In genomic region chr12:46388427-46388992, GRCh38 we compare ENCODE assay signal across 1 cellular context.
TF ChIP-seq lines count a peak whose summit lies in the region.

No MANE protein-coding gene starts in this region.

TF ChIP-seq in GM12878, 131 proteins besides CTCF, POLR2A, EP300 and RAD21 (continued from another document):
- TF ChIP-seq, protein P1, sequence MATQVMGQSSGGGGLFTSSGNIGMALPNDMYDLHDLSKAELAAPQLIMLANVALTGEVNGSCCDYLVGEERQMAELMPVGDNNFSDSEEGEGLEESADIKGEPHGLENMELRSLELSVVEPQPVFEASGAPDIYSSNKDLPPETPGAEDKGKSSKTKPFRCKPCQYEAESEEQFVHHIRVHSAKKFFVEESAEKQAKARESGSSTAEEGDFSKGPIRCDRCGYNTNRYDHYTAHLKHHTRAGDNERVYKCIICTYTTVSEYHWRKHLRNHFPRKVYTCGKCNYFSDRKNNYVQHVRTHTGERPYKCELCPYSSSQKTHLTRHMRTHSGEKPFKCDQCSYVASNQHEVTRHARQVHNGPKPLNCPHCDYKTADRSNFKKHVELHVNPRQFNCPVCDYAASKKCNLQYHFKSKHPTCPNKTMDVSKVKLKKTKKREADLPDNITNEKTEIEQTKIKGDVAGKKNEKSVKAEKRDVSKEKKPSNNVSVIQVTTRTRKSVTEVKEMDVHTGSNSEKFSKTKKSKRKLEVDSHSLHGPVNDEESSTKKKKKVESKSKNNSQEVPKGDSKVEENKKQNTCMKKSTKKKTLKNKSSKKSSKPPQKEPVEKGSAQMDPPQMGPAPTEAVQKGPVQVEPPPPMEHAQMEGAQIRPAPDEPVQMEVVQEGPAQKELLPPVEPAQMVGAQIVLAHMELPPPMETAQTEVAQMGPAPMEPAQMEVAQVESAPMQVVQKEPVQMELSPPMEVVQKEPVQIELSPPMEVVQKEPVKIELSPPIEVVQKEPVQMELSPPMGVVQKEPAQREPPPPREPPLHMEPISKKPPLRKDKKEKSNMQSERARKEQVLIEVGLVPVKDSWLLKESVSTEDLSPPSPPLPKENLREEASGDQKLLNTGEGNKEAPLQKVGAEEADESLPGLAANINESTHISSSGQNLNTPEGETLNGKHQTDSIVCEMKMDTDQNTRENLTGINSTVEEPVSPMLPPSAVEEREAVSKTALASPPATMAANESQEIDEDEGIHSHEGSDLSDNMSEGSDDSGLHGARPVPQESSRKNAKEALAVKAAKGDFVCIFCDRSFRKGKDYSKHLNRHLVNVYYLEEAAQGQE (IDR thresholded peaks at IDR 0.05; ENCODE audit: low read depth, low read length) = no peak
- TF ChIP-seq ZNF24 (IDR thresholded peaks at IDR 0.05) = peak; percentile 97
- TF ChIP-seq MTA2 (IDR thresholded peaks at IDR 0.05; ENCODE audit: low read depth) = peak; percentile 75
- no peak for TF ChIP-seq CHD2 (IDR thresholded peaks at IDR 0.05; ENCODE audit: borderline replicate concordance, low read depth, low read length)
- TF ChIP-seq ZNF207 (IDR thresholded peaks at IDR 0.05; ENCODE audit: borderline replicate concordance) = no peak
- peak in 1 of 2 experiments; percentile 65; a peak in 2 of 4 replicates for TF ChIP-seq ETV6 (conservative IDR thresholded peaks at IDR 0.05 in 1 of 2, IDR thresholded peaks at IDR 0.05 in 1 of 2; ENCODE audit: borderline replicate concordance in 1 of 2, low read depth in 1 of 2)
- no peak for TF ChIP-seq NR2C2 (IDR thresholded peaks at IDR 0.05; ENCODE audit: borderline replicate concordance, control insufficient read depth, insufficient read length, low read depth)
- TF ChIP-seq MTA3 (IDR thresholded peaks at IDR 0.05; ENCODE audit: borderline replicate concordance, low read length) = peak; percentile 89
- peak; percentile 53 to 64; a peak in 3 of 4 replicates for TF ChIP-seq BHLHE40 (IDR thresholded peaks at IDR 0.05; ENCODE audit: borderline replicate concordance in 1 of 2, low read depth in 2 of 2, low read length in 1 of 2)
